1 cellular context compared by ENCODE assay signal in the genomic region with DNA sequence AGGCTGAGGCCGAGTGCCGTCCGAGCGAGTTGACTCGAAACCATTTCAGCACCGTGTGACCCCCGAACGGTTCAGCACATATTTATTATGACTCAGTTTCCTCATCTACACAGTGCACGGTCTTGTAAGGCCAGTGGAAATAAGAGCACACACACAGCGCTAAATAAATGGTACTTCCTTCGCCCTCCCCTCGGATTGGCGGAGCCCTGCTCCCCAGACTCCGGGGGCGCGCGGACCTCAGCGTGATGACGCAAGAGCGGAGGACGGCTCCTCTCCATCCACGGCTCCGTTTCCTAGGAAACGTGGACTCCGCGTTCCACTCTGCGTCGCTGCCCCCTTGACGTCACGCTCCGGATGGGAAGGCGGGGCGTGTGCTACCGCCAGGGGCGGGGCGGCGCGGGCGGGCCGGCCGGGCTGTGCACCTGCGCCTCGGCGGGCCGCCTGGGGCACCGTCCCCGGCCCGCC.
TF ChIP-seq lines count a peak whose summit lies in the region.

A gene with protein sequence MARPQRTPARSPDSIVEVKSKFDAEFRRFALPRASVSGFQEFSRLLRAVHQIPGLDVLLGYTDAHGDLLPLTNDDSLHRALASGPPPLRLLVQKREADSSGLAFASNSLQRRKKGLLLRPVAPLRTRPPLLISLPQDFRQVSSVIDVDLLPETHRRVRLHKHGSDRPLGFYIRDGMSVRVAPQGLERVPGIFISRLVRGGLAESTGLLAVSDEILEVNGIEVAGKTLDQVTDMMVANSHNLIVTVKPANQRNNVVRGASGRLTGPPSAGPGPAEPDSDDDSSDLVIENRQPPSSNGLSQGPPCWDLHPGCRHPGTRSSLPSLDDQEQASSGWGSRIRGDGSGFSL (plus strand): TSS at position 397 of the 465 bp plus-strand sequence. CDS start 79 bp downstream, outside the sequence.

TF ChIP-seq in HepG2, 621 proteins besides CTCF, POLR2A, EP300 and RAD21 (continues in another document):
- TF ChIP-seq, protein P1, sequence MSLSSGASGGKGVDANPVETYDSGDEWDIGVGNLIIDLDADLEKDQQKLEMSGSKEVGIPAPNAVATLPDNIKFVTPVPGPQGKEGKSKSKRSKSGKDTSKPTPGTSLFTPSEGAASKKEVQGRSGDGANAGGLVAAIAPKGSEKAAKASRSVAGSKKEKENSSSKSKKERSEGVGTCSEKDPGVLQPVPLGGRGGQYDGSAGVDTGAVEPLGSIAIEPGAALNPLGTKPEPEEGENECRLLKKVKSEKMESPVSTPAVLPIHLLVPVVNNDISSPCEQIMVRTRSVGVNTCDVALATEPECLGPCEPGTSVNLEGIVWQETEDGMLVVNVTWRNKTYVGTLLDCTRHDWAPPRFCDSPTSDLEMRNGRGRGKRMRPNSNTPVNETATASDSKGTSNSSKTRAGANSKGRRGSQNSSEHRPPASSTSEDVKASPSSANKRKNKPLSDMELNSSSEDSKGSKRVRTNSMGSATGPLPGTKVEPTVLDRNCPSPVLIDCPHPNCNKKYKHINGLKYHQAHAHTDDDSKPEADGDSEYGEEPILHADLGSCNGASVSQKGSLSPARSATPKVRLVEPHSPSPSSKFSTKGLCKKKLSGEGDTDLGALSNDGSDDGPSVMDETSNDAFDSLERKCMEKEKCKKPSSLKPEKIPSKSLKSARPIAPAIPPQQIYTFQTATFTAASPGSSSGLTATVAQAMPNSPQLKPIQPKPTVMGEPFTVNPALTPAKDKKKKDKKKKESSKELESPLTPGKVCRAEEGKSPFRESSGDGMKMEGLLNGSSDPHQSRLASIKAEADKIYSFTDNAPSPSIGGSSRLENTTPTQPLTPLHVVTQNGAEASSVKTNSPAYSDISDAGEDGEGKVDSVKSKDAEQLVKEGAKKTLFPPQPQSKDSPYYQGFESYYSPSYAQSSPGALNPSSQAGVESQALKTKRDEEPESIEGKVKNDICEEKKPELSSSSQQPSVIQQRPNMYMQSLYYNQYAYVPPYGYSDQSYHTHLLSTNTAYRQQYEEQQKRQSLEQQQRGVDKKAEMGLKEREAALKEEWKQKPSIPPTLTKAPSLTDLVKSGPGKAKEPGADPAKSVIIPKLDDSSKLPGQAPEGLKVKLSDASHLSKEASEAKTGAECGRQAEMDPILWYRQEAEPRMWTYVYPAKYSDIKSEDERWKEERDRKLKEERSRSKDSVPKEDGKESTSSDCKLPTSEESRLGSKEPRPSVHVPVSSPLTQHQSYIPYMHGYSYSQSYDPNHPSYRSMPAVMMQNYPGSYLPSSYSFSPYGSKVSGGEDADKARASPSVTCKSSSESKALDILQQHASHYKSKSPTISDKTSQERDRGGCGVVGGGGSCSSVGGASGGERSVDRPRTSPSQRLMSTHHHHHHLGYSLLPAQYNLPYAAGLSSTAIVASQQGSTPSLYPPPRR (CRISPR knock-in tag; IDR thresholded peaks at IDR 0.05; ENCODE audit: borderline replicate concordance): no peak
- TF ChIP-seq HES4 (CRISPR knock-in tag; IDR thresholded peaks at IDR 0.05; ENCODE audit: borderline replicate concordance) (no peak), GLI4 (CRISPR knock-in tag; IDR thresholded peaks at IDR 0.05; ENCODE audit: borderline replicate concordance) (peak; percentile 61; the same call in 1 of the 2 replicates), ZFX (CRISPR knock-in tag; IDR thresholded peaks at IDR 0.05; ENCODE audit: low read depth) (no peak; the same call in 1 of the 2 replicates), ZNF282 (IDR thresholded peaks at IDR 0.05; ENCODE audit: partially characterized antibody) (no peak), KDM2A (CRISPR knock-in tag; IDR thresholded peaks at IDR 0.05; ENCODE audit: borderline replicate concordance, low read depth) (peak; percentile 63), HDAC1 (CRISPR knock-in tag; IDR thresholded peaks at IDR 0.05) (peak; percentile 75), ZBTB42 (CRISPR knock-in tag; IDR thresholded peaks at IDR 0.05) (0 out of 2 replicates have a peak, but pooled peaks have one; percentile 31), NFE2L1 (CRISPR knock-in tag; IDR thresholded peaks at IDR 0.05; ENCODE audit: borderline replicate concordance) (no peak), ZNF891 (CRISPR knock-in tag; IDR thresholded peaks at IDR 0.05) (peak; percentile 59; the same call in 1 of the 2 replicates), TAF1 (CRISPR knock-in tag; IDR thresholded peaks at IDR 0.05) (peak; percentile 56), ZNF558 (CRISPR knock-in tag; IDR thresholded peaks at IDR 0.05; ENCODE audit: borderline replicate concordance) (no peak), MAFF (IDR thresholded peaks at IDR 0.05; ENCODE audit: low read depth, low read length) (no peak), ZNF10 (CRISPR knock-in tag; IDR thresholded peaks at IDR 0.05; ENCODE audit: borderline replicate concordance, low read depth) (no peak), NR2F1 (CRISPR knock-in tag; IDR thresholded peaks at IDR 0.05) (no peak), ZNF879 (CRISPR knock-in tag; IDR thresholded peaks at IDR 0.05) (peak; percentile 48; the same call in 1 of the 2 replicates), NFIC (IDR thresholded peaks at IDR 0.05; ENCODE audit: low read length) (no peak), FLYWCH1 (CRISPR knock-in tag; IDR thresholded peaks at IDR 0.05) (no peak), ZNF772 (CRISPR knock-in tag; IDR thresholded peaks at IDR 0.05) (no peak), ZFY (CRISPR knock-in tag; IDR thresholded peaks at IDR 0.05) (no peak), ZNF652 (CRISPR knock-in tag; IDR thresholded peaks at IDR 0.05; ENCODE audit: borderline replicate concordance, low read depth) (no peak), KDM6A (CRISPR knock-in tag; IDR thresholded peaks at IDR 0.05; ENCODE audit: low read depth) (no peak)
- TF ChIP-seq, protein P2, sequence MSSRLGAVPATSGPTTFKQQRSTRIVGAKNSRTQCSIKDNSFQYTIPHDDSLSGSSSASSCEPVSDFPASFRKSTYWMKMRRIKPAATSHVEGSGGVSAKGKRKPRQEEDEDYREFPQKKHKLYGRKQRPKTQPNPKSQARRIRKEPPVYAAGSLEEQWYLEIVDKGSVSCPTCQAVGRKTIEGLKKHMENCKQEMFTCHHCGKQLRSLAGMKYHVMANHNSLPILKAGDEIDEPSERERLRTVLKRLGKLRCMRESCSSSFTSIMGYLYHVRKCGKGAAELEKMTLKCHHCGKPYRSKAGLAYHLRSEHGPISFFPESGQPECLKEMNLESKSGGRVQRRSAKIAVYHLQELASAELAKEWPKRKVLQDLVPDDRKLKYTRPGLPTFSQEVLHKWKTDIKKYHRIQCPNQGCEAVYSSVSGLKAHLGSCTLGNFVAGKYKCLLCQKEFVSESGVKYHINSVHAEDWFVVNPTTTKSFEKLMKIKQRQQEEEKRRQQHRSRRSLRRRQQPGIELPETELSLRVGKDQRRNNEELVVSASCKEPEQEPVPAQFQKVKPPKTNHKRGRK (CRISPR knock-in tag; IDR thresholded peaks at IDR 0.05): no peak
- TF ChIP-seq, protein P3, sequence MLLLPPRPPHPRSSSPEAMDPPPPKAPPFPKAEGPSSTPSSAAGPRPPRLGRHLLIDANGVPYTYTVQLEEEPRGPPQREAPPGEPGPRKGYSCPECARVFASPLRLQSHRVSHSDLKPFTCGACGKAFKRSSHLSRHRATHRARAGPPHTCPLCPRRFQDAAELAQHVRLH (CRISPR knock-in tag; IDR thresholded peaks at IDR 0.05; ENCODE audit: borderline replicate concordance, low read depth): no peak
- TF ChIP-seq, protein P4, sequence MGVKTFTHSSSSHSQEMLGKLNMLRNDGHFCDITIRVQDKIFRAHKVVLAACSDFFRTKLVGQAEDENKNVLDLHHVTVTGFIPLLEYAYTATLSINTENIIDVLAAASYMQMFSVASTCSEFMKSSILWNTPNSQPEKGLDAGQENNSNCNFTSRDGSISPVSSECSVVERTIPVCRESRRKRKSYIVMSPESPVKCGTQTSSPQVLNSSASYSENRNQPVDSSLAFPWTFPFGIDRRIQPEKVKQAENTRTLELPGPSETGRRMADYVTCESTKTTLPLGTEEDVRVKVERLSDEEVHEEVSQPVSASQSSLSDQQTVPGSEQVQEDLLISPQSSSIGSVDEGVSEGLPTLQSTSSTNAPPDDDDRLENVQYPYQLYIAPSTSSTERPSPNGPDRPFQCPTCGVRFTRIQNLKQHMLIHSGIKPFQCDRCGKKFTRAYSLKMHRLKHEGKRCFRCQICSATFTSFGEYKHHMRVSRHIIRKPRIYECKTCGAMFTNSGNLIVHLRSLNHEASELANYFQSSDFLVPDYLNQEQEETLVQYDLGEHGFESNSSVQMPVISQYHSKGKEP (CRISPR knock-in tag; IDR thresholded peaks at IDR 0.05): no peak
- TF ChIP-seq, protein P5, sequence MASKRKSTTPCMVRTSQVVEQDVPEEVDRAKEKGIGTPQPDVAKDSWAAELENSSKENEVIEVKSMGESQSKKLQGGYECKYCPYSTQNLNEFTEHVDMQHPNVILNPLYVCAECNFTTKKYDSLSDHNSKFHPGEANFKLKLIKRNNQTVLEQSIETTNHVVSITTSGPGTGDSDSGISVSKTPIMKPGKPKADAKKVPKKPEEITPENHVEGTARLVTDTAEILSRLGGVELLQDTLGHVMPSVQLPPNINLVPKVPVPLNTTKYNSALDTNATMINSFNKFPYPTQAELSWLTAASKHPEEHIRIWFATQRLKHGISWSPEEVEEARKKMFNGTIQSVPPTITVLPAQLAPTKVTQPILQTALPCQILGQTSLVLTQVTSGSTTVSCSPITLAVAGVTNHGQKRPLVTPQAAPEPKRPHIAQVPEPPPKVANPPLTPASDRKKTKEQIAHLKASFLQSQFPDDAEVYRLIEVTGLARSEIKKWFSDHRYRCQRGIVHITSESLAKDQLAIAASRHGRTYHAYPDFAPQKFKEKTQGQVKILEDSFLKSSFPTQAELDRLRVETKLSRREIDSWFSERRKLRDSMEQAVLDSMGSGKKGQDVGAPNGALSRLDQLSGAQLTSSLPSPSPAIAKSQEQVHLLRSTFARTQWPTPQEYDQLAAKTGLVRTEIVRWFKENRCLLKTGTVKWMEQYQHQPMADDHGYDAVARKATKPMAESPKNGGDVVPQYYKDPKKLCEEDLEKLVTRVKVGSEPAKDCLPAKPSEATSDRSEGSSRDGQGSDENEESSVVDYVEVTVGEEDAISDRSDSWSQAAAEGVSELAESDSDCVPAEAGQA (IDR thresholded peaks at IDR 0.05; ENCODE audit: low read depth): peak; percentile 90
- TF ChIP-seq, protein P5 (CRISPR knock-in tag; IDR thresholded peaks at IDR 0.05; ENCODE audit: borderline replicate concordance): no peak
- TF ChIP-seq, protein P6, sequence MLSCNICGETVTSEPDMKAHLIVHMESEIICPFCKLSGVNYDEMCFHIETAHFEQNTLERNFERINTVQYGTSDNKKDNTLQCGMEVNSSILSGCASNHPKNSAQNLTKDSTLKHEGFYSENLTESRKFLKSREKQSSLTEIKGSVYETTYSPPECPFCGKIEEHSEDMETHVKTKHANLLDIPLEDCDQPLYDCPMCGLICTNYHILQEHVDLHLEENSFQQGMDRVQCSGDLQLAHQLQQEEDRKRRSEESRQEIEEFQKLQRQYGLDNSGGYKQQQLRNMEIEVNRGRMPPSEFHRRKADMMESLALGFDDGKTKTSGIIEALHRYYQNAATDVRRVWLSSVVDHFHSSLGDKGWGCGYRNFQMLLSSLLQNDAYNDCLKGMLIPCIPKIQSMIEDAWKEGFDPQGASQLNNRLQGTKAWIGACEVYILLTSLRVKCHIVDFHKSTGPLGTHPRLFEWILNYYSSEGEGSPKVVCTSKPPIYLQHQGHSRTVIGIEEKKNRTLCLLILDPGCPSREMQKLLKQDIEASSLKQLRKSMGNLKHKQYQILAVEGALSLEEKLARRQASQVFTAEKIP (CRISPR knock-in tag; IDR thresholded peaks at IDR 0.05; ENCODE audit: borderline replicate concordance): no peak
- TF ChIP-seq, protein P7, sequence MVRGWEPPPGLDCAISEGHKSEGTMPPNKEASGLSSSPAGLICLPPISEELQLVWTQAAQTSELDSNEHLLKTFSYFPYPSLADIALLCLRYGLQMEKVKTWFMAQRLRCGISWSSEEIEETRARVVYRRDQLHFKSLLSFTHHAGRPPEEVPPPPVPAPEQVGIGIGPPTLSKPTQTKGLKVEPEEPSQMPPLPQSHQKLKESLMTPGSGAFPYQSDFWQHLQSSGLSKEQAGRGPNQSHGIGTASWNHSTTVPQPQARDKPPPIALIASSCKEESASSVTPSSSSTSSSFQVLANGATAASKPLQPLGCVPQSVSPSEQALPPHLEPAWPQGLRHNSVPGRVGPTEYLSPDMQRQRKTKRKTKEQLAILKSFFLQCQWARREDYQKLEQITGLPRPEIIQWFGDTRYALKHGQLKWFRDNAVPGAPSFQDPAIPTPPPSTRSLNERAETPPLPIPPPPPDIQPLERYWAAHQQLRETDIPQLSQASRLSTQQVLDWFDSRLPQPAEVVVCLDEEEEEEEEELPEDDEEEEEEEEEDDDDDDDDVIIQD (CRISPR knock-in tag; IDR thresholded peaks at IDR 0.05; ENCODE audit: low read depth): no peak
- TF ChIP-seq, protein P8, sequence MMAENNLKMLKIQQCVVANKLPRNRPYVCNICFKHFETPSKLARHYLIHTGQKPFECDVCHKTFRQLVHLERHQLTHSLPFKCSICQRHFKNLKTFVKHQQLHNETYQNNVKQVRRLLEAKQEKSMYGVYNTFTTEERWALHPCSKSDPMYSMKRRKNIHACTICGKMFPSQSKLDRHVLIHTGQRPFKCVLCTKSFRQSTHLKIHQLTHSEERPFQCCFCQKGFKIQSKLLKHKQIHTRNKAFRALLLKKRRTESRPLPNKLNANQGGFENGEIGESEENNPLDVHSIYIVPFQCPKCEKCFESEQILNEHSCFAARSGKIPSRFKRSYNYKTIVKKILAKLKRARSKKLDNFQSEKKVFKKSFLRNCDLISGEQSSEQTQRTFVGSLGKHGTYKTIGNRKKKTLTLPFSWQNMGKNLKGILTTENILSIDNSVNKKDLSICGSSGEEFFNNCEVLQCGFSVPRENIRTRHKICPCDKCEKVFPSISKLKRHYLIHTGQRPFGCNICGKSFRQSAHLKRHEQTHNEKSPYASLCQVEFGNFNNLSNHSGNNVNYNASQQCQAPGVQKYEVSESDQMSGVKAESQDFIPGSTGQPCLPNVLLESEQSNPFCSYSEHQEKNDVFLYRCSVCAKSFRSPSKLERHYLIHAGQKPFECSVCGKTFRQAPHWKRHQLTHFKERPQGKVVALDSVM (CRISPR knock-in tag; IDR thresholded peaks at IDR 0.05): no peak
- TF ChIP-seq, protein P9, sequence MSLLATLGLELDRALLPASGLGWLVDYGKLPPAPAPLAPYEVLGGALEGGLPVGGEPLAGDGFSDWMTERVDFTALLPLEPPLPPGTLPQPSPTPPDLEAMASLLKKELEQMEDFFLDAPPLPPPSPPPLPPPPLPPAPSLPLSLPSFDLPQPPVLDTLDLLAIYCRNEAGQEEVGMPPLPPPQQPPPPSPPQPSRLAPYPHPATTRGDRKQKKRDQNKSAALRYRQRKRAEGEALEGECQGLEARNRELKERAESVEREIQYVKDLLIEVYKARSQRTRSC (CRISPR knock-in tag; IDR thresholded peaks at IDR 0.05; ENCODE audit: low read depth): no peak
